Comparison of ENCODE assay signal across 1 cellular context in genomic region chr2:45610281-45611019, GRCh38.
TF ChIP-seq lines count a peak whose summit lies in the region.

No MANE protein-coding gene starts in this region.

TF ChIP-seq in K562, 482 proteins besides CTCF, POLR2A, EP300 and RAD21 (continued from another document and continues in another):
- TF ChIP-seq ZNF318 (IDR thresholded peaks at IDR 0.05; ENCODE audit: borderline replicate concordance in 1 of 2, low read depth in 1 of 2) (no peak), TAL1 (IDR thresholded peaks at IDR 0.05) (no peak; the same call in 1 of the 2 replicates), BRD9 (IDR thresholded peaks at IDR 0.05; ENCODE audit: low read depth, partially characterized antibody) (peak; percentile 50), ZNF511 (CRISPR knock-in tag; IDR thresholded peaks at IDR 0.05) (no peak), SAFB2 (IDR thresholded peaks at IDR 0.05; ENCODE audit: borderline replicate concordance, low read depth, low read length, severe bottlenecking) (no peak), MNT (conservative IDR thresholded peaks at IDR 0.05) (peak in 1 of 2 experiments; percentile 69; a peak in 3 of 4 replicates), SLC30A9 (CRISPR knock-in tag; IDR thresholded peaks at IDR 0.05) (no peak), PRDM10 (IDR thresholded peaks at IDR 0.05; ENCODE audit: partially characterized antibody) (peak; percentile 1), NKRF (IDR thresholded peaks at IDR 0.05; ENCODE audit: borderline replicate concordance) (no peak), FUS (optimal IDR thresholded peaks at IDR 0.05; ENCODE audit: low read depth, low read length) (no peak), FOXO4 (CRISPR knock-in tag; IDR thresholded peaks at IDR 0.05) (no peak), GMEB1 (CRISPR knock-in tag; IDR thresholded peaks at IDR 0.05) (no peak), ZNF655 (CRISPR knock-in tag; IDR thresholded peaks at IDR 0.05) (no peak), TAF7 (tag; IDR thresholded peaks at IDR 0.05) (no peak), ZNF764 (CRISPR knock-in tag; IDR thresholded peaks at IDR 0.05; ENCODE audit: low read depth) (no peak), UBTF (IDR thresholded peaks at IDR 0.05; ENCODE audit: borderline replicate concordance in 1 of 2, low read depth in 2 of 2, low read length in 2 of 2) (no peak), ATF1 (CRISPR knock-in tag; IDR thresholded peaks at IDR 0.05) (no peak), ATF1 (tag; IDR thresholded peaks at IDR 0.05) (no peak; the same call in 1 of the 2 replicates), FOXP1 (CRISPR knock-in tag; IDR thresholded peaks at IDR 0.05) (no peak), SP2 (IDR thresholded peaks at IDR 0.05; ENCODE audit: extremely low read depth, low read depth, low read length, poor library complexity, severe bottlenecking) (peak; percentile 40)
